14 cellular contexts compared by ENCODE assay signal in the genomic region with DNA sequence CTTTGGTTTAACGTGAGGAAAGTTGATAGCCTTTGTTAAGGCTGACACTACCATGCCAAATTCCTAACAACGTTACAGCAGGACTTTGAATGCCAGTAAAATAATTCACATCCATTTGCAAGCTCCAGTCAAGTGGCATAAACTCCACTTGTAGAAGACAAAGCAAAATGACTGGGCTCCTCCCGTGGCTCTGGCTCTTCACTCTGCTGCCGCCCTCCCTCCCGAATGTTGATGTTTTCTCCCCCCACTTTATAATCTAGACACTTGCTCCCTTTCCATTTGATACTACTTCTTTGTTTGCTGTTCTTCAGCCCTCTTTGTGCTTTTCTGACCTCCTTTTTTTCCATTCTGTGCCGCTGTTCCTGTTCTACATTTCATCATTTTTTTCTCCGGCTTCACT. TPM values are rescaled to one million over a fixed set of nuclear protein-coding genes. Genes with fewer than 3 reads are reported as not detected.
A peak's percentile ranks its signal among the peaks of the same experiment; 100 is the strongest.
DNase-seq lines count a peak whose midpoint lies in the region; FAIRE-seq and TF ChIP-seq lines count a peak whose summit lies in the region.
"Had no signal": no experiment of that assay in that cellular context is flagged by ENCODE, and none has a peak within 500 bp of the region (broad histone marks: within the 10 kb centered on the region; RNA-seq: fewer than 3 reads in every experiment).

No MANE protein-coding gene starts in this region.

- no peaks in the 10 kb centered on the region for H3K9me3 ChIP-seq in HEK293 (ENCODE audit: control insufficient read depth, insufficient read depth, low read depth, low read length)
- no peaks in the 10 kb centered on the region for H3K9me3 ChIP-seq in neuronal stem cell (replicated peaks in 1 of 2; ENCODE audit: control insufficient read depth in 2 of 2, insufficient read depth in 1 of 2, low read depth in 1 of 2, low read length in 2 of 2)
- H3K9me3 ChIP-seq in prostate gland, result no peaks in the 10 kb centered on the region
- H3K9me3 ChIP-seq: spleen had no signal

- TF ChIP-seq POLR2A in prostate gland (IDR thresholded peaks at IDR 0.05), result no peak

- H3K36me3 ChIP-seq in HEK293 (ENCODE audit: control insufficient read depth in 2 of 2, insufficient read depth in 1 of 2, low read length in 2 of 2) (no peaks in the 10 kb centered on the region), neuronal stem cell (replicated peaks in 1 of 2; ENCODE audit: control insufficient read depth in 2 of 2, insufficient read depth in 2 of 2, low read length in 2 of 2) (no peaks in the 10 kb centered on the region), prostate gland (no peaks in the 10 kb centered on the region)
- H3K36me3 ChIP-seq: spleen had no signal

- H3K4ac ChIP-seq in neuronal stem cell (ENCODE audit: low read length), result no peak overlapping the region

- H4K8ac ChIP-seq in neuronal stem cell (ENCODE audit: low read depth, low read length), result no peak overlapping the region

- no peaks in the 10 kb centered on the region for H3K27me3 ChIP-seq in neuronal stem cell (ENCODE audit: control insufficient read depth in 3 of 3, insufficient read depth in 3 of 3, low read depth in 1 of 3, low read length in 3 of 3)
- no peaks in the 10 kb centered on the region for H3K27me3 ChIP-seq in prostate gland (replicated peaks; ENCODE audit: insufficient read depth)
- H3K27me3 ChIP-seq: spleen had no signal

- no peak for TF ChIP-seq CTCF in HEK293 (tag by site-specific recombination; IDR thresholded peaks at IDR 0.05)
- TF ChIP-seq CTCF in prostate gland (IDR thresholded peaks at IDR 0.05), result no peak

- DNase-seq in NCI-H345 treated with DMSO at 0.1 percent for 48 hours (lab: John Stamatoyannopoulos, UW; ENCODE audit: unreplicated experiment), result peak; percentile 81
- DNase-seq in fibroblast of peridontal ligament (ENCODE audit: extremely low read depth), result peak; percentile 27
- DNase-seq in neuronal stem cell (ENCODE audit: low spot score), result peak; percentile 11
- no peak for DNase-seq in NCI-H2081 treated with DMSO at 0.1 percent for 48 hours (lab: John Stamatoyannopoulos, UW)
- no peak for DNase-seq in frontal cortex (ENCODE audit: low spot score in 2 of 2)
- DNase-seq in NCI-H524 treated with DMSO at 0.1 percent for 48 hours (lab: John Stamatoyannopoulos, UW), result no peak
- DNase-seq in prostate gland (ENCODE audit: low spot score), result no peak
- DNase-seq: naive thymus-derived CD4-positive, alpha-beta T cell; NCI-H69; SIG-M5; spleen had no signal

- no peak overlapping the region for H3K23ac ChIP-seq in neuronal stem cell (ENCODE audit: low read depth, low read length, poor library complexity)

- no peak overlapping the region for H2BK5ac ChIP-seq in neuronal stem cell (ENCODE audit: low read length)

- H2AK5ac ChIP-seq in neuronal stem cell (ENCODE audit: low read depth, low read length), result no peak overlapping the region

- POLR2A ChIA-PET in HEK293 (lab: Yijun Ruan, JAX), result no interaction called here

- no peak overlapping the region for H3K9ac ChIP-seq in neuronal stem cell (ENCODE audit: low read depth, low read length, poor library complexity)

- peak overlapping the region; percentile 77 for H2AFZ ChIP-seq in neuronal stem cell (ENCODE audit: low read length)

- H3K14ac ChIP-seq in neuronal stem cell (ENCODE audit: low read length), result no peak overlapping the region

- CTCF ChIA-PET in HEK293 (lab: Yijun Ruan, JAX), result no interaction called here

- H2BK120ac ChIP-seq in neuronal stem cell (ENCODE audit: low read depth, low read length), result no peak overlapping the region

- no peak overlapping the region for H3K4me3 ChIP-seq in HEK293 (ENCODE audit: low read depth, low read length)
- no peak overlapping the region for H3K4me3 ChIP-seq in neuronal stem cell (ENCODE audit: low read length in 2 of 2)
- H3K4me3 ChIP-seq in prostate gland, result no peak overlapping the region
- H3K4me3 ChIP-seq: spleen had no signal

- H3K27ac ChIP-seq in HEK293 (ENCODE audit: extremely low read depth, low read depth, low read length) (no peak overlapping the region), neuronal stem cell (replicated peaks; ENCODE audit: low read length) (no peak overlapping the region), prostate gland (no peak overlapping the region)
- H3K27ac ChIP-seq: spleen had no signal

- no peak overlapping the region for H3K18ac ChIP-seq in neuronal stem cell (ENCODE audit: low read length)

- no peak overlapping the region for H2BK12ac ChIP-seq in neuronal stem cell (ENCODE audit: low read length)

- no peak overlapping the region for H2BK15ac ChIP-seq in neuronal stem cell (ENCODE audit: low read length)

- intact Hi-C loops in prostate gland (cut with DNase I), result no loop called here

- H3K4me1 ChIP-seq in HEK293 (ENCODE audit: control insufficient read depth, insufficient read depth, low read length), result no peaks in the 10 kb centered on the region; the same call in 1 of the 2 replicates
- peaks cover 6 to 27% of the 10 kb centered on the region in 2 donors for H3K4me1 ChIP-seq in neuronal stem cell (ENCODE audit: control insufficient read depth in 2 of 2, insufficient read depth in 1 of 2, low read depth in 1 of 2, low read length in 2 of 2)
- no peaks in the 10 kb centered on the region for H3K4me1 ChIP-seq in prostate gland (replicated peaks)
- H3K4me1 ChIP-seq: spleen had no signal

- FAIRE-seq in frontal cortex (lab: Jason Lieb, UNC), result no peak
- FAIRE-seq: colon, islet of Langerhans had no signal

- whole genome bisulfite sequencing in neuronal stem cell (ENCODE audit: extremely low coverage in 2 of 2, insufficient read length in 2 of 2, insufficient replicate concordance in 1 of 2), 2 donors, result no CpG with 5 or more reads among the region's 7 CpGs
- WGBS in prostate gland, result 56% methylated on average over 7 of the region's 7 CpGs

- H3K79me1 ChIP-seq in neuronal stem cell (ENCODE audit: low read depth, low read length), result no peaks in the 10 kb centered on the region

- H3K4me2 ChIP-seq in neuronal stem cell (ENCODE audit: insufficient read depth, low read length, poor library complexity, severe bottlenecking), result no peak overlapping the region

- H4K91ac ChIP-seq in neuronal stem cell (ENCODE audit: low read depth, low read length, poor library complexity), result no peak overlapping the region

TF ChIP-seq in HEK293, 187 proteins besides CTCF, POLR2A, EP300 and RAD21:
- peak; percentile 60 for TF ChIP-seq ZNF341 (tag by site-specific recombination; IDR thresholded peaks at IDR 0.05; ENCODE audit: low read depth)
- TF ChIP-seq OVOL3 (tag by site-specific recombination; IDR thresholded peaks at IDR 0.05), result no peak
- no peak for TF ChIP-seq KLF7 (tag by site-specific recombination; IDR thresholded peaks at IDR 0.05; ENCODE audit: borderline replicate concordance)
- TF ChIP-seq ZBTB21 (tag by site-specific recombination; IDR thresholded peaks at IDR 0.05), result no peak
- TF ChIP-seq ZNF514 (tag by site-specific recombination; IDR thresholded peaks at IDR 0.05), result no peak
- no peak for TF ChIP-seq RBAK (tag by site-specific recombination; IDR thresholded peaks at IDR 0.05)
- no peak for TF ChIP-seq ZNF544 (tag by site-specific recombination; IDR thresholded peaks at IDR 0.05)
- no peak for TF ChIP-seq GLIS2 (tag by site-specific recombination; IDR thresholded peaks at IDR 0.05)

RNA-seq across cellular contexts. Expression of a gene that starts 22.8 kb away (rescaled TPM):
- polyA plus RNA-seq in neuronal stem cell (2013, experiment 1 of 2), result 3.4 TPM
- 3.7 TPM for polyA plus RNA-seq in neuronal stem cell (2013, experiment 2 of 2)
- 66.9 TPM for total RNA-seq in frontal cortex
- 10 to 100 TPM; 50.3 to 99.5 TPM for total RNA-seq in prostate gland
- polyA plus RNA-seq: naive thymus-derived CD4-positive, alpha-beta T cell had no signal

Comparison
In these comparisons a context has a peak if more than half of its experiments do, and no peak if none do; other contexts are left out.
1. DNase-seq: peak in NCI-H345 treated with DMSO at 0.1 percent for 48 hours (single experiment), fibroblast of peridontal ligament (single experiment) and neuronal stem cell (single experiment); none in NCI-H2081 treated with DMSO at 0.1 percent for 48 hours (single experiment), frontal cortex (0 of 2), NCI-H524 treated with DMSO at 0.1 percent for 48 hours (single experiment) and prostate gland (single experiment).